ENCODE assay signal across 11 cellular contexts in genomic region chr5:141477815-141478214, GRCh38. TPM values are rescaled to one million over a fixed set of nuclear protein-coding genes. Genes with fewer than 3 reads are reported as not detected.
DNase-seq lines count a peak whose midpoint lies in the region; ATAC-seq, FAIRE-seq and TF ChIP-seq lines count a peak whose summit lies in the region.
"Had no signal": no experiment of that assay in that cellular context is flagged by ENCODE, and none has a peak within 500 bp of the region (broad histone marks: within the 10 kb centered on the region; RNA-seq: fewer than 3 reads in every experiment).

No MANE protein-coding gene starts in this region.

- H3K9me3 ChIP-seq in astrocyte (ENCODE audit: insufficient read depth, low read depth, low read length): no peaks in the 10 kb centered on the region
- H3K9me3 ChIP-seq in effector memory CD4-positive, alpha-beta T cell (ENCODE audit: control insufficient read depth, low read length): no peaks in the 10 kb centered on the region
- H3K9me3 ChIP-seq: HAP-1 had no signal

- CTCF ChIA-PET in GM10248 (lab: Yijun Ruan, JAX): interaction anchor here (0.9 to 8.6 kb wide), 5 partner anchors 32 to 86 kb away, joined by 4 to 130 read pairs (median 35); partner anchors contain the start of gene PCDHGA10

- H3K27ac Mint-ChIP-seq in astrocyte (ENCODE audit: unreplicated experiment): no peak overlapping the region
- H3K27ac Mint-ChIP-seq in stimulated activated effector memory CD8-positive, alpha-beta T cell treated with anti-CD3 and anti-CD28 coated beads, Interleukin-12 subunit alpha, Interleukin-12 subunit beta, amount 100 ng/mL, for 72 hours: no peak overlapping the region

- H3K4me3 ChIP-seq in astrocyte (ENCODE audit: insufficient read depth, low read depth, low read length): peak overlapping the region; percentile 87
- H3K4me3 ChIP-seq in effector memory CD4-positive, alpha-beta T cell (ENCODE audit: insufficient read depth, low read depth, low read length, poor library complexity, severe bottlenecking): no peak overlapping the region
- H3K4me3 ChIP-seq: HAP-1 had no signal

- DNase-seq in GM10248 (ENCODE audit: extremely low spot score): peak; percentile 12
- DNase-seq in astrocyte (ENCODE audit: low read depth): no peak
- DNase-seq in left kidney (ENCODE audit: low read depth, low spot score): peak; percentile 24
- no peak for DNase-seq in stimulated activated effector memory CD8-positive, alpha-beta T cell treated with anti-CD3 and anti-CD28 coated beads, Interleukin-12 subunit alpha, Interleukin-12 subunit beta, amount 100 ng/mL, for 72 hours (ENCODE audit: low spot score in 2 of 2)
- DNase-seq in cerebellum (ENCODE audit: low spot score): no peak
- DNase-seq in effector memory CD4-positive, alpha-beta T cell: no peak
- DNase-seq in effector CD8-positive, alpha-beta T cell (lab: John Stamatoyannopoulos, UW): no peak
- no peak for DNase-seq in AG20443 (ENCODE audit: low spot score)
- DNase-seq: WERI-Rb-1 had no signal

- H3K27me3 Mint-ChIP-seq in astrocyte (ENCODE audit: low read depth, unreplicated experiment): no peaks in the 10 kb centered on the region

- no peak for ATAC-seq in stimulated activated effector memory CD8-positive, alpha-beta T cell treated with anti-CD3 and anti-CD28 coated beads, Interleukin-12 subunit alpha, Interleukin-12 subunit beta, amount 100 ng/mL, for 72 hours

- peak overlapping the region; percentile 99 for H3K4me2 ChIP-seq in astrocyte (ENCODE audit: low read length)

- H3K79me2 ChIP-seq in astrocyte (ENCODE audit: insufficient read depth, low read length): peaks cover 57% of the 10 kb centered on the region

- peak overlapping the region; percentile 98 for H3K4me3 Mint-ChIP-seq in astrocyte (ENCODE audit: unreplicated experiment)
- peak overlapping the region; percentile 82 for H3K4me3 Mint-ChIP-seq in stimulated activated effector memory CD8-positive, alpha-beta T cell treated with anti-CD3 and anti-CD28 coated beads, Interleukin-12 subunit alpha, Interleukin-12 subunit beta, amount 100 ng/mL, for 72 hours

- peak overlapping the region; percentile 90 for H3K9ac ChIP-seq in astrocyte (ENCODE audit: low read length)

- H3K36me3 ChIP-seq in astrocyte (ENCODE audit: insufficient read depth, low read length): no peaks in the 10 kb centered on the region
- no peaks in the 10 kb centered on the region for H3K36me3 ChIP-seq in effector memory CD4-positive, alpha-beta T cell (ENCODE audit: control insufficient read depth, insufficient read depth, low read length)
- H3K36me3 ChIP-seq: HAP-1, WERI-Rb-1 had no signal

- peaks cover 14% of the 10 kb centered on the region for H3K4me1 Mint-ChIP-seq in astrocyte (ENCODE audit: low read depth, unreplicated experiment)
- peaks cover 32% of the 10 kb centered on the region for H3K4me1 Mint-ChIP-seq in stimulated activated effector memory CD8-positive, alpha-beta T cell treated with anti-CD3 and anti-CD28 coated beads, Interleukin-12 subunit alpha, Interleukin-12 subunit beta, amount 100 ng/mL, for 72 hours

- H3K9me3 Mint-ChIP-seq in astrocyte (ENCODE audit: unreplicated experiment): peaks cover 4% of the 10 kb centered on the region
- no peaks in the 10 kb centered on the region for H3K9me3 Mint-ChIP-seq in stimulated activated effector memory CD8-positive, alpha-beta T cell treated with anti-CD3 and anti-CD28 coated beads, Interleukin-12 subunit alpha, Interleukin-12 subunit beta, amount 100 ng/mL, for 72 hours

- peaks cover 68% of the 10 kb centered on the region for H4K20me1 ChIP-seq in astrocyte (ENCODE audit: insufficient read depth, low read length)

- peaks cover 28% of the 10 kb centered on the region for H3K36me3 Mint-ChIP-seq in astrocyte (ENCODE audit: low read depth, unreplicated experiment)
- H3K36me3 Mint-ChIP-seq in stimulated activated effector memory CD8-positive, alpha-beta T cell treated with anti-CD3 and anti-CD28 coated beads, Interleukin-12 subunit alpha, Interleukin-12 subunit beta, amount 100 ng/mL, for 72 hours: no peaks in the 10 kb centered on the region

- POLR2A ChIA-PET in GM10248 (lab: Yijun Ruan, JAX): no interaction called here

- no peak for FAIRE-seq in astrocyte (lab: Jason Lieb, UNC)

- TF ChIP-seq CTCF in GM10248 (IDR thresholded peaks at IDR 0.05; ENCODE audit: control extremely low read depth, extremely low read depth, low read depth, missing control alignments) (no peak), astrocyte (IDR thresholded peaks at IDR 0.05; ENCODE audit: insufficient read depth, low read depth, low read length) (no peak)

- no peak overlapping the region for H3K27ac ChIP-seq in astrocyte (ENCODE audit: low read depth, low read length)
- no peak overlapping the region for H3K27ac ChIP-seq in effector memory CD4-positive, alpha-beta T cell (ENCODE audit: insufficient read depth, low read length, poor library complexity, severe bottlenecking)
- H3K27ac ChIP-seq: HL-60, WERI-Rb-1 had no signal

- H2AFZ ChIP-seq in astrocyte (ENCODE audit: low read depth, low read length): no peak overlapping the region

- H3K27me3 ChIP-seq in astrocyte (ENCODE audit: insufficient read depth, low read length): no peaks in the 10 kb centered on the region
- H3K27me3 ChIP-seq in effector memory CD4-positive, alpha-beta T cell (replicated peaks; ENCODE audit: control insufficient read depth, insufficient read depth, low read length, poor library complexity, severe bottlenecking): peaks cover 26% of the 10 kb centered on the region

- peaks cover 35% of the 10 kb centered on the region for H3K4me1 ChIP-seq in astrocyte (ENCODE audit: insufficient read depth, low read length)
- peaks cover 9% of the 10 kb centered on the region for H3K4me1 ChIP-seq in effector memory CD4-positive, alpha-beta T cell (ENCODE audit: control insufficient read depth, insufficient read depth, low read length, poor library complexity, severe bottlenecking)

RNA-seq across cellular contexts. Expression of gene PCDHGC3, which starts 2.0 kb away (rescaled TPM):
- 84.7 and 100.0 TPM in 2 replicates for total RNA-seq in astrocyte
- total RNA-seq in cerebellum: 72.8 TPM

RNA-seq across cellular contexts. Expression of gene PCDHGC4, which starts 7.0 kb away (rescaled TPM):
- total RNA-seq in astrocyte (6.6 and 7.4 TPM in 2 replicates), cerebellum (63.2 TPM)

RNA-seq across cellular contexts. Expression of gene PCDHGC5, which starts 11.1 kb away (rescaled TPM):
- total RNA-seq in astrocyte: 7.7 and 10.9 TPM in 2 replicates
- 16.4 TPM for total RNA-seq in cerebellum

RNA-seq across cellular contexts. Expression of gene PCDHGA12, which starts 47.5 kb away (rescaled TPM):
- 1.2 and 1.6 TPM in 2 replicates for total RNA-seq in astrocyte
- 20.1 TPM for total RNA-seq in cerebellum

RNA-seq across cellular contexts. Expression of gene PCDHGA11, which starts 57.0 kb away (rescaled TPM):
- 5.3 and 5.8 TPM in 2 replicates for total RNA-seq in astrocyte
- total RNA-seq in cerebellum: 29.1 TPM

Comparison
In these comparisons a context has a peak if more than half of its experiments do, and no peak if none do; other contexts are left out.
1. DNase-seq: peak in GM10248 (single experiment) and left kidney (single experiment); none in astrocyte (single experiment), stimulated activated effector memory CD8-positive, alpha-beta T cell treated with anti-CD3 and anti-CD28 coated beads, Interleukin-12 subunit alpha, Interleukin-12 subunit beta, amount 100 ng/mL, for 72 hours (0 of 2), cerebellum (single experiment), effector memory CD4-positive, alpha-beta T cell (0 of 3), effector CD8-positive, alpha-beta T cell (single experiment) and AG20443 (single experiment).